8 cellular contexts compared by ENCODE assay signal in the genomic region with DNA sequence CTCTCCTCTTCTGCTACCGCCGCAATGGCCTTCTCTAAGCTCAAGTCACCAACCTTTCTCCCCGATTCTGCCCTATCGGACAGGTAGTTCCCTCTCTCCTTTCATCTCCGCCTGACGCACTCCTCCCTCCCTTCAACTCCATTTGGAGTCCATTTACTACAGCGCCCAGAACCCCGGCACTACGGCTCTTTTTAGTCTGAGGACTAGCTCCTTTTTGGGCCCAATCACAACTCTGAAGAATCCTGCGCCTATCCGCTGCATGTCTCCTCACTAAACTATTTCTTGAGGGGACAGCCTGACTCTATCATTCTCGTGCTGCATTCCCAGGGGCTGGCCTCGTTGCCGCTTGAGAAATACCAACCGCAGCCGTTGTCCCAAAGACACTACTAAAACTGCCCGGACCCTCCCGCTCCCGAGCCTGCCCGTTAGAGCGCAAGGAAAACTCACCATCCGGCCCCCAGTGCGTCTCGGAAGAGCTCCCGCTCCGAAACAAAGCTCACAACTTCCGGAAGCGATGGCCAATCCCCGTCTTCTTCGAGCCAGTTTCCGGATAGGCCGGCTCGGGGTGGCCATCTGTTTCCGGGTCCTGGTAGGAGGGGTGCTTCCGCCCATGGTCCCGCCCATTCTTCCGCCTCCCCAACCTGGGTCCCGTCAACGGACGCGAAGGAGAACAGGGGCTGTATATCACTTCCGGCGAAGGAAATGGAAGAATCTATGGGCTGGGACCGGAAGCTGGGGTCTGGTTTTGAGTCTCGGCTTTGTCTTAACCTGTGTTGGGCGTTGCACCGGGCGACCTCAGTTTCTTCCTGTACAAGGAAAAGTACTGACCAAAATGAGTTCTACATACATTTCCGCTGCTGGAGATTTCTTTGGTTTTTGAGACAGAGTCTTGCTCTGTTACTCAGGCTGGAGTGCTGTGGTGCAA. TPM values are rescaled to one million over a fixed set of nuclear protein-coding genes. Genes with fewer than 3 reads are reported as not detected.
DNase-seq lines count a peak whose midpoint lies in the region; ATAC-seq and TF ChIP-seq lines count a peak whose summit lies in the region.

A gene (minus strand): TSS at position 491 of the 925 bp plus-strand sequence. CDS start 2,776 bp downstream, outside the sequence.

- peak in 1 of 2 donors; percentile 31 for TF ChIP-seq POLR2A in vagina (IDR thresholded peaks at IDR 0.05)

- H3K4me1 ChIP-seq in right cardiac atrium (ENCODE audit: control insufficient read depth, insufficient read depth, low read length): no peaks in the 10 kb centered on the region
- H3K4me1 ChIP-seq in vagina: peaks cover 17% of the 10 kb centered on the region

- peak within 1 kb of the TSS; percentile 72 for H3K27ac ChIP-seq in angular gyrus (ENCODE audit: low read depth, low read length)
- H3K27ac ChIP-seq in right cardiac atrium (ENCODE audit: low read length): peak within 1 kb of the TSS; percentile 78
- peak within 1 kb of the TSS; percentile 54 for H3K27ac ChIP-seq in vagina

- H3K27me3 ChIP-seq in right cardiac atrium (ENCODE audit: control insufficient read depth, insufficient read depth) (no peaks in the 10 kb centered on the region), vagina (no peaks in the 10 kb centered on the region)

- intact Hi-C loops in right cardiac atrium (cut with DNase I) (no loop called here), vagina (cut with DNase I) (loop anchor here (10.0 kb wide), 1 partner anchor 748 kb away; a partner anchor contains a TSS)

- H3K4me3 ChIP-seq in right cardiac atrium (ENCODE audit: low read length) (peak within 1 kb of the TSS; percentile 93), vagina (peak within 1 kb of the TSS; percentile 78 to 86)

- DNase-seq in NCI-H187 (lab: John Stamatoyannopoulos, UW): peak; percentile 78 to 86
- peak; percentile 72 to 99 (median 88) for DNase-seq in T-helper 2 cell
- DNase-seq in right cardiac atrium: peak; percentile 97 to 98 (median 98)
- peak; percentile 97 for DNase-seq in putamen (ENCODE audit: low spot score)
- DNase-seq in vagina (ENCODE audit: extremely low spot score in 2 of 2): peak in 1 of 2 donors; percentile 92

- peaks cover 0 to 20% of the 10 kb centered on the region in 2 donors for H3K36me3 ChIP-seq in vagina

- H3K9me3 ChIP-seq in right cardiac atrium (ENCODE audit: control insufficient read depth, low read length): no peaks in the 10 kb centered on the region
- no peaks in the 10 kb centered on the region for H3K9me3 ChIP-seq in vagina

- 1% methylated on average over 49 of the region's 49 CpGs for WGBS in right cardiac atrium

- ATAC-seq in GM18498 (IDR thresholded peaks at IDR 0.05; ENCODE audit: unreplicated experiment) (peak; percentile 96), HG02938 (IDR thresholded peaks at IDR 0.05; ENCODE audit: unreplicated experiment) (peak; percentile 96), right cardiac atrium (peak; percentile 99 to 100)

- no peak for TF ChIP-seq CTCF in vagina (IDR thresholded peaks at IDR 0.05)

RNA-seq across cellular contexts. Expression of the gene that starts here (rescaled TPM):
- total RNA-seq in right cardiac atrium (10 to 100 TPM; 19.2 to 30.2 (median 26.2) TPM), vagina (18.9 TPM)
- 74.1 TPM for polyA plus RNA-seq in right cardiac atrium
